19 cellular contexts compared by ENCODE assay signal in the genomic region with DNA sequence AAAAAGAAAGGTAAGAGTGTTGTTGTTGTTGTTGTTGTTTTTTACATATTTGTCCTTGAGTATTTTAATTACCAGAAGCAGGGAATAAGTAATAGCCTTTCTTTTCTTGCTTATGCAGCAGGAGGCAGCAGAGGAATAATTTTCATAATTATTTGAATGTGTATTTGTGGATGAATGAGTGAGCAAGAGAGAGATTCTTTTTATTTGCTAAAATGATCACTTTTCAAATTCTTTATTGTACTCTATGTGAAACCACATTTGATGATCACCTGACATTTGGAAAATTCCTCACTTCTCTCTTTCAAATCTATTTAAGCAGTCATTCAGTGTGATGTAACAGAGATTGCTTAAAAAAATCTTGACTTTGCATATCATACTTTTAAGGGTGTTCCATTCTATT.
DNase-seq lines count a peak whose midpoint lies in the region; ATAC-seq and TF ChIP-seq lines count a peak whose summit lies in the region.
"Had no signal": no experiment of that assay in that cellular context is flagged by ENCODE, and none has a peak within 500 bp of the region (broad histone marks: within the 10 kb centered on the region; RNA-seq: fewer than 3 reads in every experiment).

No MANE protein-coding gene starts in this region.

- H3K79me2 ChIP-seq in ACC112 (ENCODE audit: control insufficient read depth, insufficient read depth, low read length, unreplicated experiment): no peaks in the 10 kb centered on the region

- TF ChIP-seq CTCF in fibroblast of mammary gland (conservative IDR thresholded peaks at IDR 0.05; ENCODE audit: control insufficient read depth, insufficient read depth, low read depth, low read length) (no peak), upper lobe of right lung (IDR thresholded peaks at IDR 0.05) (no peak)

- peaks cover 6% of the 10 kb centered on the region for H3K9me3 ChIP-seq in upper lobe of right lung

- H3K36me3 ChIP-seq in ACC112 (ENCODE audit: insufficient read depth, low read length) (no peaks in the 10 kb centered on the region), upper lobe of right lung (no peaks in the 10 kb centered on the region)
- H3K36me3 ChIP-seq: left lung, thoracic aorta had no signal

- H3K27me3 ChIP-seq in ACC112 (ENCODE audit: insufficient read depth, low read length) (no peaks in the 10 kb centered on the region), upper lobe of right lung (no peaks in the 10 kb centered on the region)
- H3K27me3 ChIP-seq: left lung had no signal

- no peak overlapping the region for H3K4me3 ChIP-seq in ACC112 (ENCODE audit: low read depth, low read length)
- H3K4me3 ChIP-seq in fibroblast of mammary gland (ENCODE audit: control insufficient read depth, low read depth, low read length): no peak overlapping the region
- H3K4me3 ChIP-seq in upper lobe of right lung: no peak overlapping the region
- H3K4me3 ChIP-seq: left lung had no signal

- DNase-seq in HCEC 1CT (peak; percentile 67), fibroblast of mammary gland (ENCODE audit: low read depth) (peak; percentile 31), upper lobe of right lung (no peak), middle frontal gyrus (ENCODE audit: extremely low spot score, low spot score) (no peak), NCI-H446 (lab: John Stamatoyannopoulos, UW) (no peak), GM19240 (ENCODE audit: insufficient read length, low spot score) (no peak)
- DNase-seq: activated CD4-positive, alpha-beta memory T cell treated with anti-CD3 and anti-CD28 coated beads, Interleukin-2, amount 10 ng/mL, durations not matched to agents 7 days and 5 days; activated naive CD4-positive, alpha-beta T cell treated with anti-CD3 and anti-CD28 coated beads for 36 hours; DND-41; KBM-7; left lung; NCI-H1105; occipital lobe; right cardiac atrium; SHP77 treated with DMSO at 0.1 percent for 48 hours had no signal

- peaks cover 26% of the 10 kb centered on the region for H3K4me1 ChIP-seq in ACC112 (ENCODE audit: control insufficient read depth, insufficient read depth, low read length, unreplicated experiment)
- H3K4me1 ChIP-seq in upper lobe of right lung: no peaks in the 10 kb centered on the region
- H3K4me1 ChIP-seq: left lung had no signal

- H3K27ac ChIP-seq in ACC112 (ENCODE audit: low read depth, low read length) (peak overlapping the region; percentile 77), upper lobe of right lung (no peak overlapping the region)

- intact Hi-C loops in upper lobe of right lung (cut with DNase I): no loop called here

- peak; percentile 30 for ATAC-seq in SK-N-SH treated with all-trans-retinoic acid at 6 μM for 48 hours
- ATAC-seq in upper lobe of right lung: no peak
- ATAC-seq: left lung; right cardiac atrium; stimulated activated effector memory CD8-positive, alpha-beta T cell treated with anti-CD3 and anti-CD28 coated beads, Interleukin-12 subunit alpha, Interleukin-12 subunit beta, amount 100 ng/mL, for 72 hours had no signal

- no peak overlapping the region for H2AFZ ChIP-seq in ACC112 (ENCODE audit: low read length, unreplicated experiment)

TF ChIP-seq in SK-N-SH treated with all-trans-retinoic acid at 6 μM for 48 hours, 23 proteins besides CTCF, POLR2A, EP300 and RAD21:
- TF ChIP-seq ZNF8 (CRISPR knock-in tag; IDR thresholded peaks at IDR 0.05) (no peak), ISL1 (CRISPR knock-in tag; IDR thresholded peaks at IDR 0.05) (no peak), ZC3H10 (CRISPR knock-in tag; IDR thresholded peaks at IDR 0.05) (no peak), ZFP30 (CRISPR knock-in tag; IDR thresholded peaks at IDR 0.05) (no peak), PPARA (CRISPR knock-in tag; IDR thresholded peaks at IDR 0.05; ENCODE audit: borderline replicate concordance) (no peak), ZFP3 (CRISPR knock-in tag; IDR thresholded peaks at IDR 0.05) (no peak), RARB (CRISPR knock-in tag; IDR thresholded peaks at IDR 0.05) (no peak), CSDC2 (CRISPR knock-in tag; IDR thresholded peaks at IDR 0.05) (no peak), ZNF70 (CRISPR knock-in tag; IDR thresholded peaks at IDR 0.05) (no peak), TCF4 (CRISPR knock-in tag; IDR thresholded peaks at IDR 0.05; ENCODE audit: borderline replicate concordance) (no peak)
- TF ChIP-seq, protein P1, sequence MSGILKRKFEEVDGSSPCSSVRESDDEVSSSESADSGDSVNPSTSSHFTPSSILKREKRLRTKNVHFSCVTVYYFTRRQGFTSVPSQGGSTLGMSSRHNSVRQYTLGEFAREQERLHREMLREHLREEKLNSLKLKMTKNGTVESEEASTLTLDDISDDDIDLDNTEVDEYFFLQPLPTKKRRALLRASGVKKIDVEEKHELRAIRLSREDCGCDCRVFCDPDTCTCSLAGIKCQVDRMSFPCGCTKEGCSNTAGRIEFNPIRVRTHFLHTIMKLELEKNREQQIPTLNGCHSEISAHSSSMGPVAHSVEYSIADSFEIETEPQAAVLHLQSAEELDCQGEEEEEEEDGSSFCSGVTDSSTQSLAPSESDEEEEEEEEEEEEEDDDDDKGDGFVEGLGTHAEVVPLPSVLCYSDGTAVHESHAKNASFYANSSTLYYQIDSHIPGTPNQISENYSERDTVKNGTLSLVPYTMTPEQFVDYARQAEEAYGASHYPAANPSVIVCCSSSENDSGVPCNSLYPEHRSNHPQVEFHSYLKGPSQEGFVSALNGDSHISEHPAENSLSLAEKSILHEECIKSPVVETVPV (CRISPR knock-in tag; IDR thresholded peaks at IDR 0.05): no peak
- TF ChIP-seq, protein P2, sequence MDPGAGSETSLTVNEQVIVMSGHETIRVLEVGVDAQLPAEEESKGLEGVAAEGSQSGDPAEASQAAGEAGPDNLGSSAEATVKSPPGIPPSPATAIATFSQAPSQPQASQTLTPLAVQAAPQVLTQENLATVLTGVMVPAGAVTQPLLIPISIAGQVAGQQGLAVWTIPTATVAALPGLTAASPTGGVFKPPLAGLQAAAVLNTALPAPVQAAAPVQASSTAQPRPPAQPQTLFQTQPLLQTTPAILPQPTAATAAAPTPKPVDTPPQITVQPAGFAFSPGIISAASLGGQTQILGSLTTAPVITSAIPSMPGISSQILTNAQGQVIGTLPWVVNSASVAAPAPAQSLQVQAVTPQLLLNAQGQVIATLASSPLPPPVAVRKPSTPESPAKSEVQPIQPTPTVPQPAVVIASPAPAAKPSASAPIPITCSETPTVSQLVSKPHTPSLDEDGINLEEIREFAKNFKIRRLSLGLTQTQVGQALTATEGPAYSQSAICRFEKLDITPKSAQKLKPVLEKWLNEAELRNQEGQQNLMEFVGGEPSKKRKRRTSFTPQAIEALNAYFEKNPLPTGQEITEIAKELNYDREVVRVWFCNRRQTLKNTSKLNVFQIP (CRISPR knock-in tag; IDR thresholded peaks at IDR 0.05; ENCODE audit: borderline replicate concordance, low read depth): no peak
- TF ChIP-seq, protein P3, sequence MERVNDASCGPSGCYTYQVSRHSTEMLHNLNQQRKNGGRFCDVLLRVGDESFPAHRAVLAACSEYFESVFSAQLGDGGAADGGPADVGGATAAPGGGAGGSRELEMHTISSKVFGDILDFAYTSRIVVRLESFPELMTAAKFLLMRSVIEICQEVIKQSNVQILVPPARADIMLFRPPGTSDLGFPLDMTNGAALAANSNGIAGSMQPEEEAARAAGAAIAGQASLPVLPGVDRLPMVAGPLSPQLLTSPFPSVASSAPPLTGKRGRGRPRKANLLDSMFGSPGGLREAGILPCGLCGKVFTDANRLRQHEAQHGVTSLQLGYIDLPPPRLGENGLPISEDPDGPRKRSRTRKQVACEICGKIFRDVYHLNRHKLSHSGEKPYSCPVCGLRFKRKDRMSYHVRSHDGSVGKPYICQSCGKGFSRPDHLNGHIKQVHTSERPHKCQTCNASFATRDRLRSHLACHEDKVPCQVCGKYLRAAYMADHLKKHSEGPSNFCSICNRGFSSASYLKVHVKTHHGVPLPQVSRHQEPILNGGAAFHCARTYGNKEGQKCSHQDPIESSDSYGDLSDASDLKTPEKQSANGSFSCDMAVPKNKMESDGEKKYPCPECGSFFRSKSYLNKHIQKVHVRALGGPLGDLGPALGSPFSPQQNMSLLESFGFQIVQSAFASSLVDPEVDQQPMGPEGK (CRISPR knock-in tag; IDR thresholded peaks at IDR 0.05; ENCODE audit: borderline replicate concordance): no peak
- TF ChIP-seq, protein P4, sequence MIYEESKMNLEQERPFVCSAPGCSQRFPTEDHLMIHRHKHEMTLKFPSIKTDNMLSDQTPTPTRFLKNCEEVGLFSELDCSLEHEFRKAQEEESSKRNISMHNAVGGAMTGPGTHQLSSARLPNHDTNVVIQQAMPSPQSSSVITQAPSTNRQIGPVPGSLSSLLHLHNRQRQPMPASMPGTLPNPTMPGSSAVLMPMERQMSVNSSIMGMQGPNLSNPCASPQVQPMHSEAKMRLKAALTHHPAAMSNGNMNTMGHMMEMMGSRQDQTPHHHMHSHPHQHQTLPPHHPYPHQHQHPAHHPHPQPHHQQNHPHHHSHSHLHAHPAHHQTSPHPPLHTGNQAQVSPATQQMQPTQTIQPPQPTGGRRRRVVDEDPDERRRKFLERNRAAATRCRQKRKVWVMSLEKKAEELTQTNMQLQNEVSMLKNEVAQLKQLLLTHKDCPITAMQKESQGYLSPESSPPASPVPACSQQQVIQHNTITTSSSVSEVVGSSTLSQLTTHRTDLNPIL (CRISPR knock-in tag; IDR thresholded peaks at IDR 0.05; ENCODE audit: low read depth): no peak

Comparison
In these comparisons a context has a peak if more than half of its experiments do, and no peak if none do; other contexts are left out.
1. DNase-seq: peak in HCEC 1CT (single experiment) and fibroblast of mammary gland (single experiment); none in upper lobe of right lung (single experiment), middle frontal gyrus (single experiment), NCI-H446 (0 of 2) and GM19240 (single experiment).